8 cellular contexts compared by ENCODE assay signal in the genomic region with DNA sequence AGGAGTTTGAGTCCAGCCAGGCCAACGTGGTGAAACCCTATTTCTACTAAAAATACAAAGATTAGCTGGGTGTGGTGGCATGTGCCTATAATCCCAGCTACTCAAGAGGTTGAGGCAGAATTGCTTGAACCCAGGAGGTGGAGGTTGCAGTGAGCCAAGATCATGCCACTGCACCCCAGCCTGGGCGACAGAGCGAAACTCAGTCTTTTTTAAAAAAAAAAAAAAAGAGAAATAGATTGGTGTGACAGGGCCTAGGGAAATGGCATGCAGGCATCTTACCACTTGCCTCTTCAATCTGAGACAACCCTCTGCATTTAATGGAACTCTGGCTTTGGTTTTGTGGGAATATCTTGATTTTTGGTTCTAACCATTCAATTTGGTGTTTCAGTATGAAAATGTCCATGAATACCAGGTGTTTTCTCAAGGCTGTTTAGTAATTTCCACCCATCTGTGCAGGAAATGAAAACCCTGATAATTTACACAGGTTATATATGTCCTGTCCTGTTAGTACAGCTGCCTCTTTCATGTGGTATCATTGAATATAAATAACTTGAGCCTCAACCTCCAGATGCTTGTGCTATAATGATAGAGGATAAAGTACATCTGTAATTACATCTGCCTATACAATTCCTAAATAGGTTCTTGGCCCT. TPM values are rescaled to one million over a fixed set of nuclear protein-coding genes. Genes with fewer than 3 reads are reported as not detected.
DNase-seq lines count a peak whose midpoint lies in the region; ATAC-seq and TF ChIP-seq lines count a peak whose summit lies in the region.

No MANE protein-coding gene starts in this region.

- no peak overlapping the region for H2AFZ ChIP-seq in OCI-LY3 (ENCODE audit: low read depth, low read length)

- DNase-seq in naive thymus-derived CD4-positive, alpha-beta T cell = no peak
- DNase-seq in Kasumi-1 (lab: John Stamatoyannopoulos, UW) (no peak), NCI-H446 (lab: John Stamatoyannopoulos, UW) (no peak), 8988T (no peak), activated T-cell treated with anti-CD3 and anti-CD28 coated beads for 4 hours (no peak)

- H3K27ac Mint-ChIP-seq in naive thymus-derived CD4-positive, alpha-beta T cell = peak overlapping the region; percentile 12 to 97 (median 63)

- no peak overlapping the region for H3K4me3 ChIP-seq in OCI-LY3 (ENCODE audit: low read length)
- no peak overlapping the region for H3K4me3 ChIP-seq in naive thymus-derived CD4-positive, alpha-beta T cell (ENCODE audit: low read length)

- CTCF ChIA-PET in naive thymus-derived CD4-positive, alpha-beta T cell (lab: Charles Lee) = interaction anchor here (1.1 to 7.8 kb wide), 2 partner anchors 38 to 64 kb away, joined by 4 to 82 read pairs; no protein-coding TSS in a partner anchor

- H3K9me3 ChIP-seq in OCI-LY3 (ENCODE audit: insufficient read depth, low read length) = no peaks in the 10 kb centered on the region
- H3K9me3 ChIP-seq in naive thymus-derived CD4-positive, alpha-beta T cell (ENCODE audit: control insufficient read depth in 2 of 3, low read length in 3 of 3) = no peaks in the 10 kb centered on the region

- no peaks in the 10 kb centered on the region for H3K27me3 Mint-ChIP-seq in naive thymus-derived CD4-positive, alpha-beta T cell

- H3K9me3 Mint-ChIP-seq in naive thymus-derived CD4-positive, alpha-beta T cell = no peaks in the 10 kb centered on the region

- H3K27ac ChIP-seq in OCI-LY3 (ENCODE audit: low read length) = peak overlapping the region; percentile 82
- H3K27ac ChIP-seq in naive thymus-derived CD4-positive, alpha-beta T cell (ENCODE audit: low read depth, low read length) = no peak overlapping the region

- no peak for TF ChIP-seq CTCF in OCI-LY3 (IDR thresholded peaks at IDR 0.05; ENCODE audit: low read depth, low read length)

- POLR2A ChIA-PET in naive thymus-derived CD4-positive, alpha-beta T cell (lab: Charles Lee) = interaction anchor here (0.6 to 10.6 kb wide), 4 partner anchors 9 to 878 kb away, joined by 3 to 79 read pairs (median 6); a partner anchor contains a TSS

- H3K4me3 Mint-ChIP-seq in naive thymus-derived CD4-positive, alpha-beta T cell = peak overlapping the region in 5 of 10 donors; percentile 10 to 40 (median 34)

- peaks cover 37% of the 10 kb centered on the region for H4K20me1 ChIP-seq in OCI-LY3 (ENCODE audit: insufficient read depth, low read length)

- ATAC-seq in GM18867 (IDR thresholded peaks at IDR 0.05; ENCODE audit: unreplicated experiment) (peak; percentile 53), HG02610 (IDR thresholded peaks at IDR 0.05; ENCODE audit: unreplicated experiment) (peak; percentile 58)
- peak; percentile 23 for ATAC-seq in naive thymus-derived CD4-positive, alpha-beta T cell

- no peak overlapping the region; the same call in 1 of the 2 replicates for H3K9ac ChIP-seq in OCI-LY3 (ENCODE audit: low read length)

- peaks cover 10 to 41% (median 25%) of the 10 kb centered on the region in 5 donors for H3K36me3 Mint-ChIP-seq in naive thymus-derived CD4-positive, alpha-beta T cell

- peaks cover 31% of the 10 kb centered on the region for H3K79me2 ChIP-seq in OCI-LY3 (ENCODE audit: low read length)

- intact Hi-C loops in naive thymus-derived CD4-positive, alpha-beta T cell (cut with micrococcal nuclease) = loop anchor here (1.0 to 10.0 kb wide), 4 partner anchors 8 to 877 kb away; a partner anchor contains a TSS

- no peaks in the 10 kb centered on the region for H3K27me3 ChIP-seq in OCI-LY3 (ENCODE audit: low read depth, low read length)
- no peaks in the 10 kb centered on the region for H3K27me3 ChIP-seq in naive thymus-derived CD4-positive, alpha-beta T cell (ENCODE audit: control insufficient read depth in 2 of 2, insufficient read depth in 2 of 2, low read length in 2 of 2)

- H3K4me2 ChIP-seq in OCI-LY3 (ENCODE audit: low read length) = peak overlapping the region; percentile 40

- H3K36me3 ChIP-seq in OCI-LY3 (replicated peaks; ENCODE audit: low read depth, low read length) = peaks cover 65% of the 10 kb centered on the region
- H3K36me3 ChIP-seq in naive thymus-derived CD4-positive, alpha-beta T cell (ENCODE audit: control insufficient read depth in 2 of 3, insufficient read depth in 3 of 3, low read length in 3 of 3) = peaks cover 25 to 34% (median 30%) of the 10 kb centered on the region in 3 experiments

- peaks cover 56% of the 10 kb centered on the region for H3K4me1 ChIP-seq in OCI-LY3 (ENCODE audit: low read length)
- H3K4me1 ChIP-seq in naive thymus-derived CD4-positive, alpha-beta T cell (ENCODE audit: control insufficient read depth in 2 of 2, insufficient read depth in 2 of 2, low read length in 2 of 2) = peaks cover 22 to 34% of the 10 kb centered on the region in 2 donors

- peaks cover 38 to 74% (median 66%) of the 10 kb centered on the region in 7 donors for H3K4me1 Mint-ChIP-seq in naive thymus-derived CD4-positive, alpha-beta T cell

RNA-seq across cellular contexts. Expression of a gene that starts 8.4 kb away (rescaled TPM):
- 100 to 1,000 TPM; 120 to 293 (median 144) TPM for total RNA-seq in naive thymus-derived CD4-positive, alpha-beta T cell
- polyA plus RNA-seq in naive thymus-derived CD4-positive, alpha-beta T cell = 100 to 1,000 TPM; 250 to 417 TPM

RNA-seq across cellular contexts. Expression of a gene that starts 19.5 kb away (rescaled TPM):
- 10 to 100 TPM; 13.5 to 33.5 (median 21.2) TPM for total RNA-seq in naive thymus-derived CD4-positive, alpha-beta T cell
- 10 to 100 TPM in 1 of 2 donors, 1 to 10 TPM in 1; 8.7 to 12.6 TPM for polyA plus RNA-seq in naive thymus-derived CD4-positive, alpha-beta T cell

RNA-seq across cellular contexts. Expression of a gene that starts 50.1 kb away (rescaled TPM):
- 10 to 100 TPM in 1 of 5 experiments, 1 to 10 TPM in 4; 8.2 to 10.9 (median 9.0) TPM for total RNA-seq in naive thymus-derived CD4-positive, alpha-beta T cell
- 1 to 10 TPM; 6.7 to 8.7 TPM for polyA plus RNA-seq in naive thymus-derived CD4-positive, alpha-beta T cell

RNA-seq across cellular contexts. Expression of a gene that starts 50.3 kb away (rescaled TPM):
- 10 to 100 TPM in 3 of 5 experiments, 1 to 10 TPM in 2; 8.4 to 36.7 (median 10.6) TPM for total RNA-seq in naive thymus-derived CD4-positive, alpha-beta T cell
- polyA plus RNA-seq in naive thymus-derived CD4-positive, alpha-beta T cell = 10 to 100 TPM in 1 of 2 donors, 1 to 10 TPM in 1; 7.0 to 11.5 TPM
